In genomic region chr18:55794288-55795052, GRCh38 we compare ENCODE assay signal across 16 cellular contexts.
DNase-seq lines count a peak whose midpoint lies in the region; ATAC-seq, FAIRE-seq and TF ChIP-seq lines count a peak whose summit lies in the region.
"Had no signal": no experiment of that assay in that cellular context is flagged by ENCODE, and none has a peak within 500 bp of the region (broad histone marks: within the 10 kb centered on the region; RNA-seq: fewer than 3 reads in every experiment).

No MANE protein-coding gene starts in this region.

- intact Hi-C loops in activated T-helper 2 cell treated with anti-CD3 and anti-CD28 coated beads, Interferon-gamma antibody, Interleukin-2, Interleukin-4, amounts not matched to agents 10 μg/mL and 5 μg/mL and 100 μg/mL, durations not matched to agents 14 hours and 24 hours and 36 hours (cut with micrococcal nuclease): no loop called here
- intact Hi-C loops in psoas muscle (cut with DNase I): no loop called here

- no peaks in the 10 kb centered on the region for H3K27me3 Mint-ChIP-seq in activated T-helper 2 cell treated with anti-CD3 and anti-CD28 coated beads, Interferon-gamma antibody, Interleukin-2, Interleukin-4, amounts not matched to agents 10 μg/mL and 5 μg/mL and 100 μg/mL, durations not matched to agents 14 hours and 24 hours and 36 hours (ENCODE audit: low read depth)
- H3K27me3 Mint-ChIP-seq: effector memory CD8-positive, alpha-beta T cell had no signal

- H3K4me3 ChIP-seq in gastroesophageal sphincter: peak overlapping the region in 1 of 2 donors; percentile 5
- peak overlapping the region; percentile 36 for H3K4me3 ChIP-seq in psoas muscle
- H3K4me3 ChIP-seq: neural progenitor cell, spleen, testis had no signal

- TF ChIP-seq POLR2A in gastroesophageal sphincter (IDR thresholded peaks at IDR 0.05): no peak

- H3K9me3 ChIP-seq in gastroesophageal sphincter (no peaks in the 10 kb centered on the region), psoas muscle (peaks cover 2% of the 10 kb centered on the region)
- H3K9me3 ChIP-seq: testis had no signal

- FAIRE-seq in urothelium cell line (lab: Jason Lieb, UNC): no peak

- WGBS in gastroesophageal sphincter (ENCODE audit: low coverage in 1 of 2), 2 donors: 39 to 47% methylated on average over 6 to 8 of the region's 8 CpGs
- WGBS in psoas muscle, 3 donors: 33 to 36% (median 33%) methylated on average over 8 of the region's 8 CpGs

- no peaks in the 10 kb centered on the region for H3K36me3 ChIP-seq in gastroesophageal sphincter
- no peaks in the 10 kb centered on the region for H3K36me3 ChIP-seq in psoas muscle (ENCODE audit: insufficient read depth in 1 of 2, low read depth in 1 of 2)
- H3K36me3 ChIP-seq: neural progenitor cell, spleen had no signal

- no peaks in the 10 kb centered on the region for H3K36me3 Mint-ChIP-seq in activated T-helper 2 cell treated with anti-CD3 and anti-CD28 coated beads, Interferon-gamma antibody, Interleukin-2, Interleukin-4, amounts not matched to agents 10 μg/mL and 5 μg/mL and 100 μg/mL, durations not matched to agents 14 hours and 24 hours and 36 hours (ENCODE audit: low read depth)
- H3K36me3 Mint-ChIP-seq: neural progenitor cell had no signal

- peak overlapping the region; percentile 33 for H3K27ac Mint-ChIP-seq in activated T-helper 2 cell treated with anti-CD3 and anti-CD28 coated beads, Interferon-gamma antibody, Interleukin-2, Interleukin-4, amounts not matched to agents 10 μg/mL and 5 μg/mL and 100 μg/mL, durations not matched to agents 14 hours and 24 hours and 36 hours
- H3K27ac Mint-ChIP-seq: effector memory CD8-positive, alpha-beta T cell; neural progenitor cell had no signal

- peaks cover 6% of the 10 kb centered on the region for H3K9me3 Mint-ChIP-seq in activated T-helper 2 cell treated with anti-CD3 and anti-CD28 coated beads, Interferon-gamma antibody, Interleukin-2, Interleukin-4, amounts not matched to agents 10 μg/mL and 5 μg/mL and 100 μg/mL, durations not matched to agents 14 hours and 24 hours and 36 hours

- TF ChIP-seq EP300 in gastroesophageal sphincter (IDR thresholded peaks at IDR 0.05): no peak

- ATAC-seq in gastroesophageal sphincter: no peak
- no peak for ATAC-seq in psoas muscle
- no peak for ATAC-seq in stimulated activated naive CD8-positive, alpha-beta T cell treated with anti-CD3 and anti-CD28 coated beads, Interleukin-15, Interleukin-2, amounts not matched to agents 100 U/mL and 50 U/mL, for 24 hours
- ATAC-seq: effector memory CD8-positive, alpha-beta T cell had no signal

- DNase-seq in AG09319 (ENCODE audit: extremely low read depth, low read depth) (peak; percentile 69), psoas muscle (no peak), OCI-M2 (lab: John Stamatoyannopoulos, UW; ENCODE audit: unreplicated experiment) (no peak), urothelium cell line (ENCODE audit: low spot score) (no peak)
- DNase-seq in activated T-helper 2 cell treated with anti-CD3 and anti-CD28 coated beads, Interferon-gamma antibody, Interleukin-2, Interleukin-4, amounts not matched to agents 10 μg/mL and 5 μg/mL and 100 μg/mL, durations not matched to agents 14 hours and 24 hours and 36 hours (ENCODE audit: low spot score): no peak
- DNase-seq in activated T-cell treated with anti-CD3 and anti-CD28 coated beads, Interleukin-2, amount 50 U/mL, for 1 hour: no peak
- DNase-seq in stimulated activated naive CD8-positive, alpha-beta T cell treated with anti-CD3 and anti-CD28 coated beads, Interleukin-15, Interleukin-2, amounts not matched to agents 100 U/mL and 50 U/mL, for 24 hours: no peak
- DNase-seq: activated gamma-delta T cell; effector memory CD8-positive, alpha-beta T cell; NCI-H1105; NCI-H524; spleen; T1000; testis had no signal

- TF ChIP-seq CTCF in AG09319 (IDR thresholded peaks at IDR 0.05; ENCODE audit: low read depth, low read length) (no peak), gastroesophageal sphincter (IDR thresholded peaks at IDR 0.05) (no peak), psoas muscle (IDR thresholded peaks at IDR 0.05) (no peak)

- H3K27ac ChIP-seq in gastroesophageal sphincter: peak overlapping the region in 3 of 4 donors; percentile 15 to 51 (median 44)
- peak overlapping the region; percentile 60 for H3K27ac ChIP-seq in psoas muscle
- H3K27ac ChIP-seq: neural progenitor cell, spleen, testis had no signal

- no peaks in the 10 kb centered on the region for H3K4me1 Mint-ChIP-seq in activated T-helper 2 cell treated with anti-CD3 and anti-CD28 coated beads, Interferon-gamma antibody, Interleukin-2, Interleukin-4, amounts not matched to agents 10 μg/mL and 5 μg/mL and 100 μg/mL, durations not matched to agents 14 hours and 24 hours and 36 hours (ENCODE audit: low read depth)
- H3K4me1 Mint-ChIP-seq: neural progenitor cell had no signal

- peaks cover 0 to 8% (median 0%) of the 10 kb centered on the region in 3 donors for H3K4me1 ChIP-seq in gastroesophageal sphincter
- H3K4me1 ChIP-seq in psoas muscle: peaks cover 3% of the 10 kb centered on the region
- H3K4me1 ChIP-seq: testis had no signal

- H3K27me3 ChIP-seq in gastroesophageal sphincter (no peaks in the 10 kb centered on the region), psoas muscle (ENCODE audit: insufficient read depth in 3 of 3, low read length in 2 of 3) (no peaks in the 10 kb centered on the region)
- H3K27me3 ChIP-seq: neural progenitor cell, spleen, testis had no signal

- no peak overlapping the region for H3K4me3 Mint-ChIP-seq in activated T-helper 2 cell treated with anti-CD3 and anti-CD28 coated beads, Interferon-gamma antibody, Interleukin-2, Interleukin-4, amounts not matched to agents 10 μg/mL and 5 μg/mL and 100 μg/mL, durations not matched to agents 14 hours and 24 hours and 36 hours (ENCODE audit: low read depth)
- H3K4me3 Mint-ChIP-seq: effector memory CD8-positive, alpha-beta T cell; neural progenitor cell had no signal
